ENCODE assay signal across 14 cellular contexts in the genomic region with DNA sequence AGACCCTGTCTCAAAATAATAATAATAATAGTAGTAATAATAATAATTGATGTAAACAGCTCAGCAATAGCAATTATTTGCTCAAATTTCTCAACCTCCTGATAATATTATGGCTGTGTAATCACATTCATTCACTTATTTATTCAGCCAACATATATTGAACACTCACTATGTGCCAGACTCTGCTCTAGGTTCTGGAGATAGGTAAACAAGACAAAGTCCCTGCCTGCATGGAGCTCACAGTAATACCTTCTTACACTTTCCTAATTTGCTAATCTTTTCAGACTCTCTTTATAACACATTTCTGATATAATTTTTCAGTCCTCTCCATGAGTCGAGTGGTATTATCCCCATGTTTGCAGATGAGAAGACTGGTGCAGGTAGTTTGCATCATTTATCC.
"Had no signal": no experiment of that assay in that cellular context is flagged by ENCODE, and none has a peak within 500 bp of the region (broad histone marks: within the 10 kb centered on the region; RNA-seq: fewer than 3 reads in every experiment).

No MANE protein-coding gene starts in this region.

- H3K9me3 Mint-ChIP-seq: mesothelial cell of epicardium had no signal

- H3K4me1 Mint-ChIP-seq: mesothelial cell of epicardium had no signal

- H3K27ac Mint-ChIP-seq: mesothelial cell of epicardium had no signal

- DNase-seq: dermis blood vessel endothelial cell; dorsolateral prefrontal cortex; effector CD4-positive, alpha-beta T cell; effector memory CD4-positive, alpha-beta T cell; foreskin keratinocyte; heart left ventricle; hypothalamus; left cardiac atrium; left ventricle myocardium inferior; lower lobe of right lung; mesenchymal stem cell; mucosa of descending colon had no signal

- H3K4me3 Mint-ChIP-seq: mesothelial cell of epicardium had no signal

- ATAC-seq: foreskin keratinocyte, gastroesophageal sphincter, heart left ventricle, left cardiac atrium, lower lobe of right lung, mucosa of descending colon had no signal
